Comparison of ENCODE assay signal across 1 cellular context in the genomic region with DNA sequence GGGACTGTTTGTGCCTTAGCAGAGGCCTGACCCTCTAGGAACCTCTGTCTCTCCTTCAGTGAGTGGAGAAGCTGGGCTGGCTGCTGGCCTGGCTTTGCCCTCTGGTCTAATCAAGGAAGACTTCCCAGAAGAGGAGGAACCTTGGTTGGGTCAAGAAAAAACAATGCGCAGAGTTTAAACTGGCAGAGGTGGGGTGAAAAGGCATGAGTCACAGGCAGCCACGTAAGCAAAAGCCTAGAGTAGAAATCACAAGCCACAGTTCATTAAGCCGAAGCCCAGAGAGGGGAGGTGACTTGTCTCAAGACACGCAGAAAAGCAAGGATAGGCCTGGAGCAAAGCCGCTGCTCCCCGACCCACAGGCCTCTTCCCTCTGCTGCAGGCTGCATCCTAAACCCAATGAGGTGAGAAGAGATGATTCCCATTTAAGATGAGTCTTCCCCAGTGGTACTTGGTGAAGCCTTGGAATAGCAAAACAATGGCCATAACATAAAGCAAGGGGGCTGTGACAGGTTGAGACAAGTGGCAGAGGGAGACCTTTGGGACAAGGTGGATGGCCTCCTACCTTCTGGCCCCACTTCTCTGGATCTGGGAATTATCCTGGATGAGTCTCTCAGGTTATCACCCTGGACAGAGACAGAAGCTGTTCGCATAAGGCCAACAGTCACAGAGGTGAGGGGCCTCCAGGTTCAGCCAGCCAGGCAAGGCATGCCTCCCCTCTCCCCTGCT.
TF ChIP-seq lines count a peak whose summit lies in the region.

No MANE protein-coding gene starts in this region.

TF ChIP-seq in A549, 52 proteins besides CTCF, POLR2A, EP300 and RAD21 (continued from another document):
- TF ChIP-seq, protein P1, sequence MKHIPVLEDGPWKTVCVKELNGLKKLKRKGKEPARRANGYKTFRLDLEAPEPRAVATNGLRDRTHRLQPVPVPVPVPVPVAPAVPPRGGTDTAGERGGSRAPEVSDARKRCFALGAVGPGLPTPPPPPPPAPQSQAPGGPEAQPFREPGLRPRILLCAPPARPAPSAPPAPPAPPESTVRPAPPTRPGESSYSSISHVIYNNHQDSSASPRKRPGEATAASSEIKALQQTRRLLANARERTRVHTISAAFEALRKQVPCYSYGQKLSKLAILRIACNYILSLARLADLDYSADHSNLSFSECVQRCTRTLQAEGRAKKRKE (CRISPR knock-in tag; IDR thresholded peaks at IDR 0.05; ENCODE audit: low read depth), result no peak
- TF ChIP-seq CBX8 (IDR thresholded peaks at IDR 0.05) (no peak), ZFP36 (IDR thresholded peaks at IDR 0.05; ENCODE audit: borderline replicate concordance, partially characterized antibody) (peak; percentile 90)
